Comparison of ENCODE assay signal across 18 cellular contexts in the genomic region with DNA sequence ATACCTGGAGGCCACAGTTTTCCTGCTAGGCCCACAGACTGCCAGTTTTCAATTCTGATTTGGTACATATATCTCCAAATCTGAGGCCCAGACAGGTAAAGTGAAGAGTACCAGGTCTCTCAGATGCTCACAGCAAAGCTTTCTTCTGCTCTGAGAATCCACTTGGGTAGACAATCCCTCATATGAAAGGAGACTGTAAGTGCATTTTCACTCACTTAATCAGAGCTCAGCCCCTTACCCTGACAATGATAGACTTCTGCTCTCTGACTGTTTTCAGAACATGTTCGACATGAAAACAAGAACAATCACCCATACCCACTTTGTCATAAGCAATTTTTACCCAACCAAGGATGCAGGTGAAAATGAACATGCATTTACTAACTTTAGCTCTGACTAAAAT. TPM values are rescaled to one million over a fixed set of nuclear protein-coding genes. Genes with fewer than 3 reads are reported as not detected.
DNase-seq lines count a peak whose midpoint lies in the region; ATAC-seq, FAIRE-seq and TF ChIP-seq lines count a peak whose summit lies in the region.
"Had no signal": no experiment of that assay in that cellular context is flagged by ENCODE, and none has a peak within 500 bp of the region (broad histone marks: within the 10 kb centered on the region; RNA-seq: fewer than 3 reads in every experiment).

No MANE protein-coding gene starts in this region.

- no peak for TF ChIP-seq EP300 in esophagus muscularis mucosa (IDR thresholded peaks at IDR 0.05)
- no peak for TF ChIP-seq EP300 in HepG2 (IDR thresholded peaks at IDR 0.05; ENCODE audit: low read depth in 2 of 2, low read length in 2 of 2)
- TF ChIP-seq EP300 in HepG2 (CRISPR knock-in tag; IDR thresholded peaks at IDR 0.05; ENCODE audit: borderline replicate concordance): no peak

- BruUV-seq in HepG2 (replicated peaks; lab: Mats Ljungman, UMichigan): no TSS peak

- H3K9me2 ChIP-seq in OCI-LY1 (ENCODE audit: low read depth, low read length): no peaks in the 10 kb centered on the region

- TF ChIP-seq RAD21 in HepG2 (CRISPR knock-in tag; IDR thresholded peaks at IDR 0.05): no peak

- no peak for DNase-seq in activated naive CD4-positive, alpha-beta T cell treated with anti-CD3 and anti-CD28 coated beads for 36 hours
- no peak for DNase-seq in activated naive CD4-positive, alpha-beta T cell treated with anti-CD3 and anti-CD28 coated beads, Interleukin-2, amount 50 U/mL, for 16 hours
- DNase-seq in body of pancreas (no peak), esophagus muscularis mucosa (ENCODE audit: extremely low spot score) (no peak), NCI-H510A treated with DMSO at 0.1 percent for 48 hours (lab: John Stamatoyannopoulos, UW) (no peak), HepG2 (ENCODE audit: low spot score) (no peak)
- DNase-seq in stimulated activated naive CD8-positive, alpha-beta T cell treated with anti-CD3 and anti-CD28 coated beads, Interleukin-15, amount 100 ng/mL, for 72 hours: no peak
- DNase-seq: dorsolateral prefrontal cortex, kidney glomerular epithelial cell, NCI-H2029, NCI-H526, ovary, SW 1271, trophoblast cell had no signal

- TF ChIP-seq POLR2A in body of pancreas (IDR thresholded peaks at IDR 0.05) (no peak), esophagus muscularis mucosa (IDR thresholded peaks at IDR 0.05; ENCODE audit: low read depth) (no peak), HepG2 (IDR thresholded peaks at IDR 0.05; ENCODE audit: insufficient read depth in 1 of 2, low read depth in 2 of 2, low read length in 2 of 2) (no peak)

- no peak for FAIRE-seq in HepG2 (lab: Jason Lieb, UNC)
- FAIRE-seq: RCC 7860 had no signal

- no peaks in the 10 kb centered on the region for H4K20me1 ChIP-seq in OCI-LY1 (ENCODE audit: insufficient read depth, low read length)
- H4K20me1 ChIP-seq in HepG2 (ENCODE audit: insufficient read depth, low read length): no peaks in the 10 kb centered on the region

- no peak overlapping the region for H3K9ac ChIP-seq in OCI-LY1 (ENCODE audit: low read length)
- H3K9ac ChIP-seq in HepG2 (ENCODE audit: insufficient read depth, low read depth, low read length): no peak overlapping the region

- intact Hi-C loops in activated naive CD4-positive, alpha-beta T cell treated with anti-CD3 and anti-CD28 coated beads for 36 hours (cut with micrococcal nuclease): loop anchor here (5.0 to 10.0 kb wide), 2 partner anchors 698 to 776 kb away; a partner anchor contains a TSS
- intact Hi-C loops in body of pancreas (cut with DNase I): no loop called here
- intact Hi-C loops in esophagus muscularis mucosa (cut with DNase I): no loop called here
- intact Hi-C loops in HepG2 (cut with micrococcal nuclease; ENCODE audit: unreplicated experiment): no loop called here

- H3K36me3 ChIP-seq in OCI-LY1 (ENCODE audit: insufficient read depth, low read length) (no peaks in the 10 kb centered on the region), body of pancreas (replicated peaks in 1 of 2; ENCODE audit: insufficient read depth in 1 of 2, low read depth in 2 of 2) (no peaks in the 10 kb centered on the region), esophagus muscularis mucosa (no peaks in the 10 kb centered on the region), HepG2 (replicated peaks in 1 of 2; ENCODE audit: control insufficient read depth in 1 of 2, insufficient read depth in 2 of 2, low read length in 2 of 2) (no peaks in the 10 kb centered on the region)
- H3K36me3 ChIP-seq: ovary had no signal

- H3K79me2 ChIP-seq in OCI-LY1 (ENCODE audit: insufficient read depth, low read length): peaks cover 22% of the 10 kb centered on the region
- H3K79me2 ChIP-seq in HepG2 (ENCODE audit: insufficient read depth, low read length): no peaks in the 10 kb centered on the region

- TF ChIP-seq CTCF in OCI-LY1 (IDR thresholded peaks at IDR 0.05; ENCODE audit: low read length) (no peak), body of pancreas (IDR thresholded peaks at IDR 0.05) (no peak), esophagus muscularis mucosa (IDR thresholded peaks at IDR 0.05) (no peak), HepG2 (CRISPR knock-in tag; IDR thresholded peaks at IDR 0.05) (no peak)

- in situ Hi-C loops in HepG2 (cut with HindIII; ENCODE audit: extremely low pct_ligation_motif_present, low pct_unique_long_range_greater_than_20kb): no loop called here

- POLR2A ChIA-PET in HepG2 (lab: Yijun Ruan, JAX): no interaction called here

- no peaks in the 10 kb centered on the region for H3K9me3 Mint-ChIP-seq in activated naive CD4-positive, alpha-beta T cell treated with anti-CD3 and anti-CD28 coated beads for 36 hours
- H3K9me3 Mint-ChIP-seq in stimulated activated naive CD8-positive, alpha-beta T cell treated with anti-CD3 and anti-CD28 coated beads, Interleukin-15, amount 100 ng/mL, for 72 hours: no peaks in the 10 kb centered on the region
- H3K9me3 Mint-ChIP-seq: brain, WTC11 had no signal

- whole genome bisulfite sequencing in body of pancreas, 2 donors: 65 to 87% methylated on average over 1 of the region's 1 CpG
- WGBS in esophagus muscularis mucosa: 88% methylated on average over 1 of the region's 1 CpG
- 4% methylated on average over 1 of the region's 1 CpG for WGBS in HepG2 (ENCODE audit: low lambda C conversion rate)

- H3F3A ChIP-seq in OCI-LY1 (ENCODE audit: insufficient read depth, low read length): no peaks in the 10 kb centered on the region

- no peaks in the 10 kb centered on the region for H3K9me3 ChIP-seq in OCI-LY1 (ENCODE audit: low read length)
- H3K9me3 ChIP-seq in body of pancreas: no peaks in the 10 kb centered on the region
- no peaks in the 10 kb centered on the region for H3K9me3 ChIP-seq in esophagus muscularis mucosa
- H3K9me3 ChIP-seq in HepG2 (ENCODE audit: low read length): no peaks in the 10 kb centered on the region
- H3K9me3 ChIP-seq: ovary had no signal

- H3K4me1 Mint-ChIP-seq in activated naive CD4-positive, alpha-beta T cell treated with anti-CD3 and anti-CD28 coated beads for 36 hours (ENCODE audit: low read depth): peaks cover 74% of the 10 kb centered on the region
- peaks cover 82% of the 10 kb centered on the region for H3K4me1 Mint-ChIP-seq in stimulated activated naive CD8-positive, alpha-beta T cell treated with anti-CD3 and anti-CD28 coated beads, Interleukin-15, amount 100 ng/mL, for 72 hours

- no peak overlapping the region for H2AFZ ChIP-seq in OCI-LY1 (ENCODE audit: low read length)
- no peak overlapping the region for H2AFZ ChIP-seq in HepG2 (ENCODE audit: low read length)

- H3K4me2 ChIP-seq in OCI-LY1 (ENCODE audit: low read length) (no peak overlapping the region; the same call in 1 of the 2 replicates), HepG2 (ENCODE audit: low read depth, low read length) (no peak overlapping the region)

- H3K4me3 ChIP-seq in OCI-LY1 (ENCODE audit: low read depth, low read length, poor library complexity, severe bottlenecking) (no peak overlapping the region), body of pancreas (no peak overlapping the region), esophagus muscularis mucosa (no peak overlapping the region), HepG2 (replicated peaks in 1 of 3; ENCODE audit: insufficient read depth in 1 of 3, low read depth in 2 of 3, low read length in 3 of 3) (no peak overlapping the region)
- H3K4me3 ChIP-seq: ovary had no signal

- no peaks in the 10 kb centered on the region for H3K27me3 Mint-ChIP-seq in activated naive CD4-positive, alpha-beta T cell treated with anti-CD3 and anti-CD28 coated beads for 36 hours (ENCODE audit: low read depth)
- no peaks in the 10 kb centered on the region for H3K27me3 Mint-ChIP-seq in stimulated activated naive CD8-positive, alpha-beta T cell treated with anti-CD3 and anti-CD28 coated beads, Interleukin-15, amount 100 ng/mL, for 72 hours
- H3K27me3 Mint-ChIP-seq: brain had no signal

- no peak for ATAC-seq in body of pancreas
- no peak for ATAC-seq in stimulated activated naive CD8-positive, alpha-beta T cell treated with anti-CD3 and anti-CD28 coated beads, Interleukin-15, amount 100 ng/mL, for 72 hours
- no peak for ATAC-seq in HepG2
- ATAC-seq: WTC11 had no signal

- H3K27ac ChIP-seq in OCI-LY1 (ENCODE audit: low read depth, low read length, poor library complexity, severe bottlenecking) (peak overlapping the region; percentile 86), body of pancreas (peak overlapping the region; percentile 78 to 93 (median 92)), esophagus muscularis mucosa (replicated peaks in 1 of 4) (peak overlapping the region in 1 of 4 donors; percentile 26), HepG2 (ENCODE audit: extremely low read length, insufficient read depth, low read length) (no peak overlapping the region)
- H3K27ac ChIP-seq: ovary had no signal

- no peaks in the 10 kb centered on the region for H3K27me3 ChIP-seq in OCI-LY1 (ENCODE audit: insufficient read depth, low read length)
- no peaks in the 10 kb centered on the region for H3K27me3 ChIP-seq in body of pancreas
- no peaks in the 10 kb centered on the region for H3K27me3 ChIP-seq in esophagus muscularis mucosa
- 0 out of 5 replicates have a peak, but pooled peaks cover 0 to 3% of the 10 kb centered on the region in 2 experiments for H3K27me3 ChIP-seq in HepG2 (ENCODE audit: control insufficient read depth in 1 of 2, insufficient read depth in 2 of 2, low read length in 2 of 2)
- H3K27me3 ChIP-seq: dorsolateral prefrontal cortex, ovary had no signal

- CTCF ChIA-PET in activated naive CD4-positive, alpha-beta T cell treated with anti-CD3 and anti-CD28 coated beads for 36 hours (lab: Charles Lee): interaction anchor here (0.6 to 4.7 kb wide), 6 partner anchors 9 to 138 kb away, joined by 3 to 20 read pairs (median 4); no protein-coding TSS in a partner anchor
- CTCF ChIA-PET in HepG2 (lab: Yijun Ruan, JAX; ENCODE audit: low intra/inter-chr PET ratio, low total read pairs): no interaction called here

- peaks cover 98% of the 10 kb centered on the region for H3K4me1 ChIP-seq in OCI-LY1 (ENCODE audit: insufficient read depth, low read length, severe bottlenecking)
- peaks cover 71% of the 10 kb centered on the region for H3K4me1 ChIP-seq in body of pancreas
- peaks cover 13 to 35% (median 15%) of the 10 kb centered on the region in 4 donors for H3K4me1 ChIP-seq in esophagus muscularis mucosa
- H3K4me1 ChIP-seq in HepG2 (ENCODE audit: insufficient read depth, low read length): 0 out of 2 replicates have a peak, but pooled peaks cover 7% of the 10 kb centered on the region

- peak overlapping the region; percentile 44 for H3K4me3 Mint-ChIP-seq in activated naive CD4-positive, alpha-beta T cell treated with anti-CD3 and anti-CD28 coated beads for 36 hours
- peak overlapping the region; percentile 13 to 57 for H3K4me3 Mint-ChIP-seq in stimulated activated naive CD8-positive, alpha-beta T cell treated with anti-CD3 and anti-CD28 coated beads, Interleukin-15, amount 100 ng/mL, for 72 hours
- H3K4me3 Mint-ChIP-seq: brain, WTC11 had no signal

- peaks cover 4% of the 10 kb centered on the region for H3K36me3 Mint-ChIP-seq in activated naive CD4-positive, alpha-beta T cell treated with anti-CD3 and anti-CD28 coated beads for 36 hours (ENCODE audit: low read depth)
- H3K36me3 Mint-ChIP-seq: brain, WTC11 had no signal

- peak overlapping the region; percentile 73 for H3K27ac Mint-ChIP-seq in activated naive CD4-positive, alpha-beta T cell treated with anti-CD3 and anti-CD28 coated beads for 36 hours
- H3K27ac Mint-ChIP-seq in stimulated activated naive CD8-positive, alpha-beta T cell treated with anti-CD3 and anti-CD28 coated beads, Interleukin-15, amount 100 ng/mL, for 72 hours: peak overlapping the region in 1 of 2 donors; percentile 52
- H3K27ac Mint-ChIP-seq: brain, WTC11 had no signal

RNA-seq across cellular contexts. Expression of a gene that starts 7.1 kb away (rescaled TPM):
- 1 to 10 TPM; 8.6 to 8.8 TPM for total RNA-seq in activated naive CD4-positive, alpha-beta T cell treated with anti-CD3 and anti-CD28 coated beads for 36 hours
- total RNA-seq in body of pancreas (1 to 10 TPM; 5.3 to 9.3 TPM), esophagus muscularis mucosa (1 to 10 TPM; 2.5 to 3.6 (median 2.8) TPM), HepG2 (2016; rRNA removed; fragmentation: Illumina TruSeq; extraction: Trizol) (not detected in 2 replicates)
- total RNA-seq in HepG2 (2016; cell fraction: cytosol; rRNA removed; fragmentation: Illumina TruSeq; extraction: Trizol; ENCODE audit: low read depth): not detected in 2 replicates
- total RNA-seq in HepG2 (2016; cell fraction: insoluble cytoplasmic fraction; rRNA removed; fragmentation: Illumina TruSeq; extraction: Trizol): not detected in 2 replicates
- not detected in 2 replicates for total RNA-seq in HepG2 (2016; cell fraction: membrane; rRNA removed; fragmentation: Illumina TruSeq; extraction: Trizol)
- total RNA-seq in HepG2 (2016; cell fraction: nucleus; rRNA removed; fragmentation: Illumina TruSeq; extraction: Trizol): not detected in 2 replicates
- not detected in 2 replicates for polyA plus RNA-seq in HepG2 (2011; rRNA removed)
- not detected in 2 replicates for polyA plus RNA-seq in HepG2 (2011; cell fraction: cytosol; rRNA removed)
- polyA plus RNA-seq in HepG2 (2011; cell fraction: nucleus; rRNA removed): not detected in 2 replicates
- not detected in 2 replicates for polyA plus RNA-seq in HepG2 (2012)
- polyA plus RNA-seq in HepG2 (2016; cell fraction: cytosol; fragmentation: Illumina TruSeq; extraction: Trizol; ENCODE audit: low read depth): not detected in 2 replicates
- polyA plus RNA-seq in HepG2 (2016; cell fraction: insoluble cytoplasmic fraction; fragmentation: Illumina TruSeq; extraction: Trizol; ENCODE audit: low read depth): not detected in 2 replicates
- not detected in 2 replicates for polyA plus RNA-seq in HepG2 (2016; cell fraction: membrane; fragmentation: Illumina TruSeq; extraction: Trizol; ENCODE audit: low read depth)
- not detected in 2 replicates for polyA plus RNA-seq in HepG2 (2016; cell fraction: nucleus; fragmentation: Illumina TruSeq; extraction: Trizol; ENCODE audit: insufficient read depth, low read depth)
- not detected in 2 replicates for polyA minus RNA-seq in HepG2 (2011; rRNA and poly(A)+ RNA removed; ENCODE audit: low replicate concordance)
- not detected in 2 replicates for polyA minus RNA-seq in HepG2 (2011; cell fraction: cytosol; rRNA and poly(A)+ RNA removed)
- not detected in 2 replicates for polyA minus RNA-seq in HepG2 (2011; cell fraction: nucleus; rRNA and poly(A)+ RNA removed)
